ENCODE assay signal across 15 cellular contexts in genomic region chr2:190986221-190986953, GRCh38. TPM values are rescaled to one million over a fixed set of nuclear protein-coding genes. Genes with fewer than 3 reads are reported as not detected.
DNase-seq lines count a peak whose midpoint lies in the region; ATAC-seq, FAIRE-seq and TF ChIP-seq lines count a peak whose summit lies in the region.
"Had no signal": no experiment of that assay in that cellular context is flagged by ENCODE, and none has a peak within 500 bp of the region (broad histone marks: within the 10 kb centered on the region; RNA-seq: fewer than 3 reads in every experiment).

No MANE protein-coding gene starts in this region.

- H3K9me3 Mint-ChIP-seq in activated naive CD8-positive, alpha-beta T cell treated with anti-CD3 and anti-CD28 coated beads for 36 hours = no peaks in the 10 kb centered on the region

- TF ChIP-seq POLR2A in HepG2 (IDR thresholded peaks at IDR 0.05; ENCODE audit: insufficient read depth in 1 of 2, low read depth in 2 of 2, low read length in 2 of 2) = no peak

- TF ChIP-seq RAD21 in liver (IDR thresholded peaks at IDR 0.05) = peak in 1 of 2 donors; percentile 20
- no peak for TF ChIP-seq RAD21 in HepG2 (CRISPR knock-in tag; IDR thresholded peaks at IDR 0.05)

- TF ChIP-seq CTCF in liver (IDR thresholded peaks at IDR 0.05; ENCODE audit: low read depth, low read length, missing input control) (no peak), HepG2 (CRISPR knock-in tag; IDR thresholded peaks at IDR 0.05) (no peak), KMS-11 (conservative IDR thresholded peaks at IDR 0.05; ENCODE audit: low read depth, low read length) (no peak)

- H3K9ac ChIP-seq in liver (ENCODE audit: low read depth in 1 of 2, low read length in 2 of 2) = no peak overlapping the region
- no peak overlapping the region for H3K9ac ChIP-seq in HepG2 (ENCODE audit: insufficient read depth, low read depth, low read length)
- no peak overlapping the region for H3K9ac ChIP-seq in KMS-11

- in situ Hi-C loops in HepG2 (cut with HindIII; ENCODE audit: extremely low pct_ligation_motif_present, low pct_unique_long_range_greater_than_20kb) = no loop called here

- no peak overlapping the region for H3K4me2 ChIP-seq in HepG2 (ENCODE audit: low read depth, low read length)
- H3K4me2 ChIP-seq in KMS-11 = peak overlapping the region; percentile 12; the same call in 1 of the 2 replicates

- no TSS peak for BruUV-seq in HepG2 (replicated peaks; lab: Mats Ljungman, UMichigan)

- no peak overlapping the region for H2AFZ ChIP-seq in HepG2 (ENCODE audit: low read length)
- H2AFZ ChIP-seq in KMS-11 (ENCODE audit: low read depth) = no peak overlapping the region

- H3K4me3 Mint-ChIP-seq in activated naive CD8-positive, alpha-beta T cell treated with anti-CD3 and anti-CD28 coated beads for 36 hours = no peak overlapping the region

- intact Hi-C loops in HepG2 (cut with micrococcal nuclease; ENCODE audit: unreplicated experiment) = loop anchor here (10.0 kb wide), 1 partner anchor 382 kb away; no protein-coding TSS in a partner anchor

- H3K27ac ChIP-seq in liver (ENCODE audit: low read depth in 1 of 2, low read length in 2 of 2) (peak overlapping the region; percentile 25 to 60), HepG2 (ENCODE audit: extremely low read length, insufficient read depth, low read length) (no peak overlapping the region), KMS-11 (peak overlapping the region; percentile 58; the same call in 1 of the 2 replicates), caudate nucleus (ENCODE audit: low read depth, low read length) (no peak overlapping the region)
- H3K27ac ChIP-seq: dorsolateral prefrontal cortex, suprapubic skin had no signal

- H3K27ac Mint-ChIP-seq in activated naive CD8-positive, alpha-beta T cell treated with anti-CD3 and anti-CD28 coated beads for 36 hours = peak overlapping the region; percentile 71

- 52% methylated on average over 13 of the region's 13 CpGs for WGBS in liver
- WGBS in HepG2 (ENCODE audit: low lambda C conversion rate) = 97% methylated on average over 13 of the region's 13 CpGs

- H3K36me3 ChIP-seq in liver (ENCODE audit: control insufficient read depth in 4 of 4, insufficient read depth in 3 of 4, low read depth in 1 of 4, low read length in 3 of 4) = peaks cover 16 to 96% (median 80%) of the 10 kb centered on the region in 4 donors
- peaks cover 32 to 96% of the 10 kb centered on the region in 2 experiments for H3K36me3 ChIP-seq in HepG2 (replicated peaks in 1 of 2; ENCODE audit: control insufficient read depth in 1 of 2, insufficient read depth in 2 of 2, low read length in 2 of 2)
- peaks cover 5% of the 10 kb centered on the region; the same call in 1 of the 2 replicates for H3K36me3 ChIP-seq in KMS-11 (ENCODE audit: insufficient read depth)

- POLR2A ChIA-PET in HepG2 (lab: Yijun Ruan, JAX) = no interaction called here

- H4K20me1 ChIP-seq in HepG2 (ENCODE audit: insufficient read depth, low read length) (no peaks in the 10 kb centered on the region), KMS-11 (ENCODE audit: insufficient read depth) (no peaks in the 10 kb centered on the region)

- no peak for ATAC-seq in HepG2
- no peak for ATAC-seq in GM19328 (IDR thresholded peaks at IDR 0.05; ENCODE audit: unreplicated experiment)
- no peak for ATAC-seq in HG02571 (IDR thresholded peaks at IDR 0.05; ENCODE audit: unreplicated experiment)
- ATAC-seq: foreskin keratinocyte had no signal

- H3K4me1 ChIP-seq in liver (ENCODE audit: control insufficient read depth in 4 of 4, insufficient read depth in 4 of 4, low read length in 3 of 4) (peaks cover 0 to 13% (median 5%) of the 10 kb centered on the region in 4 donors), HepG2 (ENCODE audit: insufficient read depth, low read length) (no peaks in the 10 kb centered on the region), KMS-11 (ENCODE audit: low read depth, poor library complexity, severe bottlenecking) (peaks cover 62% of the 10 kb centered on the region)
- H3K4me1 ChIP-seq: suprapubic skin had no signal

- no peak for FAIRE-seq in HepG2 (lab: Jason Lieb, UNC)

- DNase-seq in HepG2 (ENCODE audit: low spot score) (no peak), kidney tubule cell (ENCODE audit: low spot score) (no peak), caudate nucleus (lab: John Stamatoyannopoulos, UW) (no peak)
- DNase-seq in activated naive CD8-positive, alpha-beta T cell treated with anti-CD3 and anti-CD28 coated beads for 36 hours = no peak
- DNase-seq: amygdala, dorsolateral prefrontal cortex, foreskin keratinocyte, kidney glomerular epithelial cell, MV-4-11, right cardiac atrium had no signal

- TF ChIP-seq EP300 in HepG2 (IDR thresholded peaks at IDR 0.05; ENCODE audit: low read depth in 2 of 2, low read length in 2 of 2) (no peak), HepG2 (CRISPR knock-in tag; IDR thresholded peaks at IDR 0.05; ENCODE audit: borderline replicate concordance) (no peak)

- no peak overlapping the region for H3K4me3 ChIP-seq in liver (ENCODE audit: low read depth in 1 of 3, low read length in 3 of 3)
- H3K4me3 ChIP-seq in HepG2 (replicated peaks in 1 of 3; ENCODE audit: insufficient read depth in 1 of 3, low read depth in 2 of 3, low read length in 3 of 3) = no peak overlapping the region
- no peak overlapping the region for H3K4me3 ChIP-seq in KMS-11 (IDR thresholded peaks at IDR 0.05; ENCODE audit: insufficient read depth, low read depth, low read length)
- H3K4me3 ChIP-seq: dorsolateral prefrontal cortex, suprapubic skin had no signal

- H3K36me3 Mint-ChIP-seq in activated naive CD8-positive, alpha-beta T cell treated with anti-CD3 and anti-CD28 coated beads for 36 hours = peaks cover 84% of the 10 kb centered on the region

- H3K9me3 ChIP-seq in liver (ENCODE audit: control insufficient read depth in 4 of 4, low read length in 3 of 4) (no peaks in the 10 kb centered on the region), HepG2 (ENCODE audit: low read length) (no peaks in the 10 kb centered on the region)
- H3K9me3 ChIP-seq: suprapubic skin had no signal

- CTCF ChIA-PET in HepG2 (lab: Yijun Ruan, JAX; ENCODE audit: low intra/inter-chr PET ratio, low total read pairs) = no interaction called here

- H3K27me3 ChIP-seq in liver (ENCODE audit: control insufficient read depth in 4 of 4, insufficient read depth in 4 of 4, low read length in 3 of 4) (no peaks in the 10 kb centered on the region), HepG2 (ENCODE audit: control insufficient read depth in 1 of 2, insufficient read depth in 2 of 2, low read length in 2 of 2) (no peaks in the 10 kb centered on the region), KMS-11 (ENCODE audit: insufficient read depth, low read depth) (no peaks in the 10 kb centered on the region)
- H3K27me3 ChIP-seq: dorsolateral prefrontal cortex, foreskin keratinocyte, suprapubic skin had no signal

- H3K79me2 ChIP-seq in HepG2 (ENCODE audit: insufficient read depth, low read length) (no peaks in the 10 kb centered on the region), KMS-11 (ENCODE audit: insufficient read depth, low read depth) (no peaks in the 10 kb centered on the region)

- no peaks in the 10 kb centered on the region for H3K27me3 Mint-ChIP-seq in activated naive CD8-positive, alpha-beta T cell treated with anti-CD3 and anti-CD28 coated beads for 36 hours

- peaks cover 55% of the 10 kb centered on the region for H3K4me1 Mint-ChIP-seq in activated naive CD8-positive, alpha-beta T cell treated with anti-CD3 and anti-CD28 coated beads for 36 hours

TF ChIP-seq in liver, 16 proteins besides CTCF, POLR2A, EP300 and RAD21 (continues in another document):
- TF ChIP-seq SP1 (IDR thresholded peaks at IDR 0.05) (peak; percentile 47), RXRA (IDR thresholded peaks at IDR 0.05) (peak; percentile 83 to 91), HNF4A (conservative IDR thresholded peaks at IDR 0.05) (peak; percentile 38 to 51)

TF ChIP-seq in HepG2, 621 proteins besides CTCF, POLR2A, EP300 and RAD21:
- TF ChIP-seq FOSL2 (CRISPR knock-in tag; IDR thresholded peaks at IDR 0.05) = no peak
- TF ChIP-seq NRL (CRISPR knock-in tag; IDR thresholded peaks at IDR 0.05; ENCODE audit: borderline replicate concordance) = no peak

RNA-seq across cellular contexts. Expression of gene STAT1, which starts 27.6 kb away (rescaled TPM):
- total RNA-seq in liver (10 to 100 TPM; 50.4 to 78.7 TPM), HepG2 (2016; rRNA removed; fragmentation: Illumina TruSeq; extraction: Trizol) (59.6 and 90.6 TPM in 2 replicates)
- polyA plus RNA-seq in liver (10 to 100 TPM; 26.2 to 40.9 TPM), HepG2 (2011; rRNA removed) (20.3 and 21.8 TPM in 2 replicates)
- 5.1 and 7.1 TPM in 2 replicates for total RNA-seq in HepG2 (2016; cell fraction: cytosol; rRNA removed; fragmentation: Illumina TruSeq; extraction: Trizol; ENCODE audit: low read depth)
- total RNA-seq in HepG2 (2016; cell fraction: insoluble cytoplasmic fraction; rRNA removed; fragmentation: Illumina TruSeq; extraction: Trizol) = 57.7 and 86.9 TPM in 2 replicates
- total RNA-seq in HepG2 (2016; cell fraction: membrane; rRNA removed; fragmentation: Illumina TruSeq; extraction: Trizol) = 19.3 and 19.4 TPM in 2 replicates
- total RNA-seq in HepG2 (2016; cell fraction: nucleus; rRNA removed; fragmentation: Illumina TruSeq; extraction: Trizol) = 57.3 and 58.4 TPM in 2 replicates
- 13.9 and 15.2 TPM in 2 replicates for polyA plus RNA-seq in HepG2 (2011; cell fraction: cytosol; rRNA removed)
- 22.3 and 28.1 TPM in 2 replicates for polyA plus RNA-seq in HepG2 (2011; cell fraction: nucleus; rRNA removed)
- polyA plus RNA-seq in HepG2 (2012) = 24.4 and 28.8 TPM in 2 replicates
- polyA plus RNA-seq in HepG2 (2016; cell fraction: cytosol; fragmentation: Illumina TruSeq; extraction: Trizol; ENCODE audit: low read depth) = 2.5 and 2.7 TPM in 2 replicates
- polyA plus RNA-seq in HepG2 (2016; cell fraction: insoluble cytoplasmic fraction; fragmentation: Illumina TruSeq; extraction: Trizol; ENCODE audit: low read depth) = 75.4 and 77.9 TPM in 2 replicates
- polyA plus RNA-seq in HepG2 (2016; cell fraction: membrane; fragmentation: Illumina TruSeq; extraction: Trizol; ENCODE audit: low read depth) = 8.3 and 8.6 TPM in 2 replicates
- polyA plus RNA-seq in HepG2 (2016; cell fraction: nucleus; fragmentation: Illumina TruSeq; extraction: Trizol; ENCODE audit: insufficient read depth, low read depth) = 42.8 and 45.3 TPM in 2 replicates
- polyA minus RNA-seq in HepG2 (2011; rRNA and poly(A)+ RNA removed; ENCODE audit: low replicate concordance) = 57.6 and 62.6 TPM in 2 replicates
- polyA minus RNA-seq in HepG2 (2011; cell fraction: cytosol; rRNA and poly(A)+ RNA removed) = 30.3 and 34.4 TPM in 2 replicates
- polyA minus RNA-seq in HepG2 (2011; cell fraction: nucleus; rRNA and poly(A)+ RNA removed) = 84.8 and 99.3 TPM in 2 replicates
- total RNA-seq in activated naive CD8-positive, alpha-beta T cell treated with anti-CD3 and anti-CD28 coated beads for 36 hours = 100 to 1,000 TPM; 383 to 389 TPM

Comparison
In these comparisons a context has a peak if more than half of its experiments do, and no peak if none do; other contexts are left out.
1. H3K27ac ChIP-seq: peak in liver (2 of 2) and KMS-11 (single experiment); none in HepG2 (single experiment) and caudate nucleus (single experiment).